7 cellular contexts compared by ENCODE assay signal in the genomic region with DNA sequence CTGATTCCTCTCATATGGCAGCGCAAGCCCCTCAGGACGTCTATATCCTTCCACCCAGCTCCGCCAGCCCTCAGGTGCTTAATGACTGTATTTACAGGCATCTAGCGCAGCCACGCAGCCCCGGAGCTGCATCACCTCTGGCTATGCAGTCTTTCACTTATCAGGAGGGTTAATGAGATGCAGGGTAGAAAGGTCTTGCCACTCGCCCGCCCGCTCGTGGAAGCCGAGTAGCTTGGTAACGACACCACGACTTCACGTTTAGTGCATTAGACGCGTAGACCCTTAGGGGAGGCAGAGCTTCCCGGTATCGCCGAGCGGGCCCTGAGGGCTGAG. TPM values are rescaled to one million over a fixed set of nuclear protein-coding genes. Genes with fewer than 3 reads are reported as not detected.
DNase-seq lines count a peak whose midpoint lies in the region; ATAC-seq, FAIRE-seq and TF ChIP-seq lines count a peak whose summit lies in the region.

No MANE protein-coding gene starts in this region.

- H3K9me2 ChIP-seq in Karpas-422 (replicated peaks; ENCODE audit: insufficient read depth, low read length), result no peaks in the 10 kb centered on the region

- no peak overlapping the region for H3K4me2 ChIP-seq in Karpas-422 (ENCODE audit: low read depth, low read length, poor library complexity, severe bottlenecking)

- H3K9me3 ChIP-seq in pancreas (no peaks in the 10 kb centered on the region), Karpas-422 (ENCODE audit: low read length) (no peaks in the 10 kb centered on the region)

- H3K27me3 ChIP-seq in pancreas (no peaks in the 10 kb centered on the region), Karpas-422 (ENCODE audit: low read length) (no peaks in the 10 kb centered on the region)

- peak overlapping the region in 3 of 4 donors; percentile 55 to 88 (median 87) for H3K27ac ChIP-seq in pancreas
- H3K27ac ChIP-seq in Karpas-422 (ENCODE audit: low read length), result no peak overlapping the region

- H4K20me1 ChIP-seq in Karpas-422 (ENCODE audit: insufficient read depth, low read depth, low read length), result no peaks in the 10 kb centered on the region

- no peak overlapping the region for H3K9ac ChIP-seq in Karpas-422 (ENCODE audit: low read length)

- H3K79me2 ChIP-seq in Karpas-422 (ENCODE audit: low read length), result no peaks in the 10 kb centered on the region

- intact Hi-C loops in pancreas (cut with DNase I), result no loop called here

- H3K4me1 ChIP-seq in pancreas (no peaks in the 10 kb centered on the region), Karpas-422 (ENCODE audit: low read length) (no peaks in the 10 kb centered on the region)

- H3K4me3 ChIP-seq in fibroblast of villous mesenchyme (ENCODE audit: low read depth, low read length), result peak overlapping the region; percentile 62
- H3K4me3 ChIP-seq in pancreas, result peak overlapping the region; percentile 6 to 53 (median 30)
- H3K4me3 ChIP-seq in Karpas-422 (ENCODE audit: low read length), result no peak overlapping the region

- CTCF ChIA-PET in HEK293T (lab: Yijun Ruan, JAX), result interaction anchor here (0.6 to 1.8 kb wide), 3 partner anchors 10 to 128 kb away, joined by 3 to 4 read pairs (median 3); no protein-coding TSS in a partner anchor

- no peak overlapping the region for H2AFZ ChIP-seq in Karpas-422 (ENCODE audit: low read length)

- 2 to 30% methylated on average over 20 of the region's 20 CpGs for WGBS in pancreas, 2 donors

- FAIRE-seq in pancreas (lab: Jason Lieb, UNC), result no peak

- peak; percentile 3 to 10 (median 7) for ATAC-seq in pancreas

- peak; percentile 19 for DNase-seq in HEK293T (ENCODE audit: extremely low spot score)
- peak; percentile 17 for DNase-seq in T1000 (lab: John Stamatoyannopoulos, UW)
- no peak for DNase-seq in fibroblast of villous mesenchyme (ENCODE audit: low read depth)
- peak in 4 of 6 donors; percentile 1 to 62 (median 16) for DNase-seq in pancreas
- DNase-seq in Karpas-422, result no peak
- DNase-seq in activated effector memory CD4-positive, alpha-beta T cell treated with anti-CD3 and anti-CD28 coated beads, Interleukin-2, amount 50 U/mL, for 16 hours, result no peak
- DNase-seq in GM20000 (ENCODE audit: low spot score), result no peak

- TF ChIP-seq CTCF in fibroblast of villous mesenchyme (IDR thresholded peaks at IDR 0.05; ENCODE audit: insufficient read depth, low read depth, low read length), result no peak
- no peak for TF ChIP-seq CTCF in pancreas (IDR thresholded peaks at IDR 0.05)
- no peak for TF ChIP-seq CTCF in GM20000 (IDR thresholded peaks at IDR 0.05; ENCODE audit: extremely low read depth, missing control alignments)

- POLR2A ChIA-PET in HEK293T (lab: Yijun Ruan, JAX), result interaction anchor here (0.7 to 2.0 kb wide), 6 partner anchors 8 to 128 kb away, joined by 3 to 6 read pairs (median 4); no protein-coding TSS in a partner anchor

- H3K36me3 ChIP-seq in pancreas (no peaks in the 10 kb centered on the region), Karpas-422 (ENCODE audit: insufficient read depth, low read length) (no peaks in the 10 kb centered on the region)

TF ChIP-seq in HEK293T, 16 proteins besides CTCF, POLR2A, EP300 and RAD21:
- TF ChIP-seq TARDBP (IDR thresholded peaks at IDR 0.05), result no peak
- no peak for TF ChIP-seq ELF4 (IDR thresholded peaks at IDR 0.05)
- no peak for TF ChIP-seq ZNF384 (IDR thresholded peaks at IDR 0.05)
- TF ChIP-seq SP1 (IDR thresholded peaks at IDR 0.05), result no peak
- TF ChIP-seq L3MBTL2 (conservative IDR thresholded peaks at IDR 0.05), result no peak
- TF ChIP-seq SUZ12 (IDR thresholded peaks at IDR 0.05), result no peak
- no peak for TF ChIP-seq HDGF (IDR thresholded peaks at IDR 0.05; ENCODE audit: borderline replicate concordance)
- TF ChIP-seq, protein P1, sequence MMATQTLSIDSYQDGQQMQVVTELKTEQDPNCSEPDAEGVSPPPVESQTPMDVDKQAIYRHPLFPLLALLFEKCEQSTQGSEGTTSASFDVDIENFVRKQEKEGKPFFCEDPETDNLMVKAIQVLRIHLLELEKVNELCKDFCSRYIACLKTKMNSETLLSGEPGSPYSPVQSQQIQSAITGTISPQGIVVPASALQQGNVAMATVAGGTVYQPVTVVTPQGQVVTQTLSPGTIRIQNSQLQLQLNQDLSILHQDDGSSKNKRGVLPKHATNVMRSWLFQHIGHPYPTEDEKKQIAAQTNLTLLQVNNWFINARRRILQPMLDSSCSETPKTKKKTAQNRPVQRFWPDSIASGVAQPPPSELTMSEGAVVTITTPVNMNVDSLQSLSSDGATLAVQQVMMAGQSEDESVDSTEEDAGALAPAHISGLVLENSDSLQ (IDR thresholded peaks at IDR 0.05), result no peak
- no peak for TF ChIP-seq LEF1 (IDR thresholded peaks at IDR 0.05; ENCODE audit: borderline replicate concordance)
- no peak for TF ChIP-seq FOXM1 (IDR thresholded peaks at IDR 0.05; ENCODE audit: borderline replicate concordance)
- no peak for TF ChIP-seq NFRKB (IDR thresholded peaks at IDR 0.05)
- no peak for TF ChIP-seq FOXK2 (IDR thresholded peaks at IDR 0.05)
- TF ChIP-seq FOXA1 (IDR thresholded peaks at IDR 0.05), result no peak
- no peak for TF ChIP-seq ARNT (IDR thresholded peaks at IDR 0.05)
- TF ChIP-seq BHLHE40 (IDR thresholded peaks at IDR 0.05; ENCODE audit: borderline replicate concordance), result no peak
- no peak for TF ChIP-seq CTBP1 (IDR thresholded peaks at IDR 0.05; ENCODE audit: borderline replicate concordance)
TF ChIP-seq in HEK293T: peak in this region for 0.

RNA-seq across cellular contexts. Expression of a gene that starts 1.5 kb away (rescaled TPM):
- 10.6 and 10.8 TPM in 2 replicates for total RNA-seq in fibroblast of villous mesenchyme
- total RNA-seq in pancreas, result 1 to 10 TPM; 2.7 to 8.4 (median 3.8) TPM
- polyA plus RNA-seq in pancreas, result 1 to 10 TPM; 2.2 to 4.3 TPM
- 0.79 TPM in 1 of 2 replicates, not detected in the other for total RNA-seq in Karpas-422 (2014; rRNA removed; shearing (Covaris generic); ENCODE audit: low replicate concordance)

Comparison
In these comparisons a context has a peak if more than half of its experiments do, and no peak if none do; other contexts are left out.
1. DNase-seq: peak in HEK293T (single experiment), T1000 (single experiment) and pancreas (4 of 6); none in fibroblast of villous mesenchyme (single experiment), Karpas-422 (single experiment), activated effector memory CD4-positive, alpha-beta T cell treated with anti-CD3 and anti-CD28 coated beads, Interleukin-2, amount 50 U/mL, for 16 hours (single experiment) and GM20000 (single experiment).